ENCODE assay signal across 1 cellular context in genomic region chr7:142720140-142720773, GRCh38.
TF ChIP-seq lines count a peak whose summit lies in the region.

No MANE protein-coding gene starts in this region.

TF ChIP-seq in IMR-90, 13 proteins besides CTCF, POLR2A, EP300 and RAD21:
- no peak for TF ChIP-seq RCOR1 (IDR thresholded peaks at IDR 0.05; ENCODE audit: insufficient replicate concordance, low read length)
- no peak for TF ChIP-seq CHD1 (IDR thresholded peaks at IDR 0.05; ENCODE audit: low read depth, low read length)
- TF ChIP-seq MAZ (IDR thresholded peaks at IDR 0.05; ENCODE audit: borderline replicate concordance, low read depth, low read length): no peak
- no peak for TF ChIP-seq SMC3 (IDR thresholded peaks at IDR 0.05; ENCODE audit: low read depth, low read length)
- TF ChIP-seq MXI1 (IDR thresholded peaks at IDR 0.05; ENCODE audit: borderline replicate concordance, low read depth, low read length): no peak
- no peak for TF ChIP-seq BHLHE40 (IDR thresholded peaks at IDR 0.05; ENCODE audit: low read depth, low read length)
- TF ChIP-seq CEBPB (IDR thresholded peaks at IDR 0.05; ENCODE audit: low read depth, low read length): no peak
- TF ChIP-seq USF2 (IDR thresholded peaks at IDR 0.05; ENCODE audit: low read depth, low read length): no peak
- TF ChIP-seq RFX5 (IDR thresholded peaks at IDR 0.05; ENCODE audit: low read depth, low read length): no peak
- TF ChIP-seq NFE2L2 (IDR thresholded peaks at IDR 0.05; ENCODE audit: low read depth, low read length): no peak
- TF ChIP-seq MAFK (IDR thresholded peaks at IDR 0.05; ENCODE audit: low read depth, low read length): no peak
